Comparison of ENCODE assay signal across 25 cellular contexts in genomic region chr3:44068753-44069152, GRCh38.
"Had no signal": no experiment of that assay in that cellular context is flagged by ENCODE, and none has a peak within 500 bp of the region (broad histone marks: within the 10 kb centered on the region; RNA-seq: fewer than 3 reads in every experiment).

No MANE protein-coding gene starts in this region.

- DNase-seq: activated CD4-positive, alpha-beta memory T cell treated with anti-CD3 and anti-CD28 coated beads for 36 hours; activated CD4-positive, alpha-beta T cell treated with anti-CD3 and anti-CD28 coated beads, Interleukin-2, amount 10 ng/mL, durations not matched to agents 7 days and 5 days; activated CD4-positive, CD25-positive, alpha-beta regulatory T cell; activated gamma-delta T cell treated with Interleukin-2 at 50 U/mL for 16 hours; activated naive CD4-positive, alpha-beta T cell treated with anti-CD3 and anti-CD28 coated beads, Interleukin-2, amount 50 U/mL, for 16 hours; activated naive CD8-positive, alpha-beta T cell treated with anti-CD3 and anti-CD28 coated beads, Interleukin-2, amount 10 ng/mL, durations not matched to agents 7 days and 5 days; activated T-cell treated with anti-CD3 and anti-CD28 coated beads for 4 hours; activated T-cell treated with anti-CD3 and anti-CD28 coated beads, Interleukin-2, amount 50 U/mL, for 48 hours; adrenal gland; anterior cingulate cortex; MG63; MV-4-11; NCI-H1092 treated with DMSO at 0.1 percent for 48 hours; NCI-H1417 treated with DMSO at 0.1 percent for 48 hours; NCI-H1694 treated with DMSO at 0.1 percent for 48 hours; NCI-H2029 treated with DMSO at 0.1 percent for 48 hours; NCI-H345; NCI-H524; SIG-M5; T-cell had no signal

- H3K4me3 ChIP-seq: adrenal gland, MG63, SK-N-MC had no signal

- H3K27ac ChIP-seq: adrenal gland, KMS-11, SK-N-MC, VCaP had no signal

- H3K27me3 ChIP-seq: adrenal gland, MG63 had no signal

- H3K36me3 Mint-ChIP-seq: activated CD4-positive, alpha-beta memory T cell treated with anti-CD3 and anti-CD28 coated beads for 36 hours; activated naive CD8-positive, alpha-beta T cell treated with anti-CD3 and anti-CD28 coated beads, Interleukin-2, amount 10 ng/mL, durations not matched to agents 7 days and 5 days; T-cell had no signal

- H3K36me3 ChIP-seq: adrenal gland, MG63 had no signal

- H3K9me3 ChIP-seq: adrenal gland, MG63 had no signal

- H3K4me2 ChIP-seq: KMS-11 had no signal

- ATAC-seq: T-cell had no signal

- H3K9ac ChIP-seq: KMS-11 had no signal

- H3K4me1 ChIP-seq: adrenal gland had no signal

- H3K4me3 Mint-ChIP-seq: activated CD4-positive, alpha-beta memory T cell treated with anti-CD3 and anti-CD28 coated beads for 36 hours; activated CD4-positive, alpha-beta T cell treated with anti-CD3 and anti-CD28 coated beads, Interleukin-2, amount 10 ng/mL, durations not matched to agents 7 days and 5 days; activated naive CD8-positive, alpha-beta T cell treated with anti-CD3 and anti-CD28 coated beads, Interleukin-2, amount 10 ng/mL, durations not matched to agents 7 days and 5 days; activated T-helper 17 cell treated with anti-CD3 and anti-CD28 coated beads, Interleukin-2, amount 50 U/mL, for 72 hours; central memory CD8-positive, alpha-beta T cell; T-cell had no signal

- H3K27ac Mint-ChIP-seq: activated CD4-positive, alpha-beta memory T cell treated with anti-CD3 and anti-CD28 coated beads for 36 hours; activated CD4-positive, alpha-beta T cell treated with anti-CD3 and anti-CD28 coated beads, Interleukin-2, amount 10 ng/mL, durations not matched to agents 7 days and 5 days; activated naive CD8-positive, alpha-beta T cell treated with anti-CD3 and anti-CD28 coated beads, Interleukin-2, amount 10 ng/mL, durations not matched to agents 7 days and 5 days; activated T-helper 17 cell treated with anti-CD3 and anti-CD28 coated beads, Interleukin-2, amount 50 U/mL, for 72 hours; T-cell had no signal

- H3K4me1 Mint-ChIP-seq: activated T-helper 17 cell treated with anti-CD3 and anti-CD28 coated beads, Interleukin-2, amount 50 U/mL, for 72 hours; central memory CD8-positive, alpha-beta T cell; T-cell had no signal
